Comparison of ENCODE assay signal across 8 cellular contexts in genomic region chr5:1799110-1799601, GRCh38. TPM values are rescaled to one million over a fixed set of nuclear protein-coding genes. Genes with fewer than 3 reads are reported as not detected.
A peak's percentile ranks its signal among the peaks of the same experiment; 100 is the strongest.
DNase-seq lines count a peak whose midpoint lies in the region; ATAC-seq, FAIRE-seq and TF ChIP-seq lines count a peak whose summit lies in the region.

No MANE protein-coding gene starts in this region.

- POLR2A ChIA-PET in activated CD4-positive, alpha-beta T cell treated with anti-CD3 and anti-CD28 coated beads, Interleukin-2, amount 10 ng/mL, durations not matched to agents 7 days and 5 days (lab: Charles Lee): no interaction called here

- H3K27ac ChIP-seq in osteoblast (ENCODE audit: low read depth, low read length): peak overlapping the region; percentile 90

- CTCF ChIA-PET in Calu3 (lab: Charles Lee): interaction anchor here (0.9 kb wide), 1 partner anchor 26 kb away, joined by 4 read pairs; no protein-coding TSS in a partner anchor
- CTCF ChIA-PET in activated CD4-positive, alpha-beta T cell treated with anti-CD3 and anti-CD28 coated beads, Interleukin-2, amount 10 ng/mL, durations not matched to agents 7 days and 5 days (lab: Charles Lee): interaction anchor here (0.8 kb wide), 1 partner anchor 154 kb away, joined by 3 read pairs; no protein-coding TSS in a partner anchor

- H3K4me2 ChIP-seq in osteoblast (ENCODE audit: insufficient read depth, low read length): peak overlapping the region; percentile 98

- peaks cover 7% of the 10 kb centered on the region for H4K20me1 ChIP-seq in osteoblast (ENCODE audit: insufficient read depth, low read length)

- no peaks in the 10 kb centered on the region for H3K9me3 ChIP-seq in osteoblast (ENCODE audit: low read depth, low read length)

- H3K4me1 Mint-ChIP-seq in Calu3 (ENCODE audit: low read depth, unreplicated experiment): peaks cover 8% of the 10 kb centered on the region
- peaks cover 59% of the 10 kb centered on the region for H3K4me1 Mint-ChIP-seq in activated CD4-positive, alpha-beta T cell treated with anti-CD3 and anti-CD28 coated beads, Interleukin-2, amount 10 ng/mL, durations not matched to agents 7 days and 5 days

- DNase-seq in Calu3 (no peak), HK-2 (ENCODE audit: unreplicated experiment) (peak; percentile 29), frontal cortex (ENCODE audit: low spot score in 2 of 2) (peak; percentile 43 to 59), osteoblast (ENCODE audit: insufficient read length, low spot score, missing footprints) (peak; percentile 90), GDM1 (lab: John Stamatoyannopoulos, UW) (no peak), ureter (ENCODE audit: low spot score) (no peak)
- peak; percentile 34 for DNase-seq in activated CD4-positive, alpha-beta T cell treated with anti-CD3 and anti-CD28 coated beads, Interleukin-2, amount 10 ng/mL, durations not matched to agents 7 days and 5 days

- peak overlapping the region; percentile 20 for H2AFZ ChIP-seq in osteoblast (ENCODE audit: low read length)

- H3K4me3 Mint-ChIP-seq in Calu3 (ENCODE audit: low read depth, unreplicated experiment): peak overlapping the region; percentile 95
- peak overlapping the region; percentile 100 for H3K4me3 Mint-ChIP-seq in activated CD4-positive, alpha-beta T cell treated with anti-CD3 and anti-CD28 coated beads, Interleukin-2, amount 10 ng/mL, durations not matched to agents 7 days and 5 days

- H3K4me3 ChIP-seq in osteoblast (ENCODE audit: insufficient read depth, low read length): peak overlapping the region; percentile 95

- peak overlapping the region; percentile 82 for H3K27ac Mint-ChIP-seq in Calu3 (ENCODE audit: unreplicated experiment)
- H3K27ac Mint-ChIP-seq in activated CD4-positive, alpha-beta T cell treated with anti-CD3 and anti-CD28 coated beads, Interleukin-2, amount 10 ng/mL, durations not matched to agents 7 days and 5 days: peak overlapping the region; percentile 85

- H3K79me2 ChIP-seq in osteoblast (ENCODE audit: insufficient read depth, low read length): peaks cover 58% of the 10 kb centered on the region

- peaks cover 67% of the 10 kb centered on the region for H3K36me3 Mint-ChIP-seq in Calu3 (ENCODE audit: insufficient read depth, unreplicated experiment)
- peaks cover 39% of the 10 kb centered on the region for H3K36me3 Mint-ChIP-seq in activated CD4-positive, alpha-beta T cell treated with anti-CD3 and anti-CD28 coated beads, Interleukin-2, amount 10 ng/mL, durations not matched to agents 7 days and 5 days (ENCODE audit: low read depth)

- peaks cover 32% of the 10 kb centered on the region for H3K36me3 ChIP-seq in osteoblast (ENCODE audit: insufficient read depth, low read length)

- BruUV-seq in Calu3 (replicated peaks; lab: Mats Ljungman, UMichigan): no TSS peak

- no peaks in the 10 kb centered on the region for H3K27me3 Mint-ChIP-seq in Calu3 (ENCODE audit: unreplicated experiment)
- H3K27me3 Mint-ChIP-seq in activated CD4-positive, alpha-beta T cell treated with anti-CD3 and anti-CD28 coated beads, Interleukin-2, amount 10 ng/mL, durations not matched to agents 7 days and 5 days: no peaks in the 10 kb centered on the region

- intact Hi-C loops in Calu3 (cut with micrococcal nuclease; ENCODE audit: unreplicated experiment): no loop called here

- peak; percentile 23 for ATAC-seq in GM19467 (IDR thresholded peaks at IDR 0.05; ENCODE audit: unreplicated experiment)

- H3K9me3 Mint-ChIP-seq in Calu3 (ENCODE audit: low read depth, unreplicated experiment): no peaks in the 10 kb centered on the region
- no peaks in the 10 kb centered on the region for H3K9me3 Mint-ChIP-seq in activated CD4-positive, alpha-beta T cell treated with anti-CD3 and anti-CD28 coated beads, Interleukin-2, amount 10 ng/mL, durations not matched to agents 7 days and 5 days

- FAIRE-seq in frontal cortex (lab: Jason Lieb, UNC): no peak

- H3K27me3 ChIP-seq in osteoblast (ENCODE audit: insufficient read depth, low read length): no peaks in the 10 kb centered on the region

- TF ChIP-seq CTCF in Calu3 (IDR thresholded peaks at IDR 0.05; ENCODE audit: unreplicated experiment): no peak
- no peak for TF ChIP-seq CTCF in osteoblast (IDR thresholded peaks at IDR 0.05; ENCODE audit: extremely low read depth, low read depth, low read length)

- H3K4me1 ChIP-seq in osteoblast (ENCODE audit: insufficient read depth, low read length): peaks cover 31% of the 10 kb centered on the region

RNA-seq across cellular contexts. Expression of gene MRPL36, which starts 0.5 kb away (rescaled TPM):
- total RNA-seq in Calu3 (2022) (45.8 and 55.5 TPM in 2 replicates), frontal cortex (20.0 TPM), osteoblast (35.1 and 35.7 TPM in 2 replicates), ureter (33.2 TPM)
- 10 to 100 TPM; 41.5 to 46.9 TPM for total RNA-seq in activated CD4-positive, alpha-beta T cell treated with anti-CD3 and anti-CD28 coated beads, Interleukin-2, amount 10 ng/mL, durations not matched to agents 7 days and 5 days

RNA-seq across cellular contexts. Expression of gene NDUFS6, which starts 2.1 kb away (rescaled TPM):
- total RNA-seq in Calu3 (2022) (42.5 and 44.7 TPM in 2 replicates), frontal cortex (13.5 TPM), osteoblast (19.2 and 23.9 TPM in 2 replicates), ureter (22.9 TPM)
- total RNA-seq in activated CD4-positive, alpha-beta T cell treated with anti-CD3 and anti-CD28 coated beads, Interleukin-2, amount 10 ng/mL, durations not matched to agents 7 days and 5 days: 10 to 100 TPM; 20.8 to 31.7 TPM

Comparison
In these comparisons a context has a peak if more than half of its experiments do, and no peak if none do; other contexts are left out.
1. DNase-seq: peak in HK-2 (single experiment), activated CD4-positive, alpha-beta T cell treated with anti-CD3 and anti-CD28 coated beads, Interleukin-2, amount 10 ng/mL, durations not matched to agents 7 days and 5 days (single experiment), frontal cortex (2 of 2) and osteoblast (single experiment); none in Calu3 (single experiment), GDM1 (single experiment) and ureter (single experiment).